27 cellular contexts compared by ENCODE assay signal in the genomic region with DNA sequence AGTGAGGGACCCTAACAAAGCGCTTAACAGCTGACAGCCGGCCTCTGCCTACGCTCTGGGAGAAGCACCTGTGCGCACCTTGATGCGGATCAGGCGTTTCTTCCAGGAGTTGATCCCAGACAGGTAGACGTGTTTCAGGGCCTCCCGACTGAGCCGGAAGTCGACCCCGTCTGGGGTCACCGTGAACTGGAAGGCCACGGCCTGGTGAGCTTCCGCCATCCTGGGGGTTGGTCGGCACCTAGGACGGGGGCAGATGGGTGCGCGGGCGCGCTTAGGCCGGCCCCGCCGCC. TPM values are rescaled to one million over a fixed set of nuclear protein-coding genes. Genes with fewer than 3 reads are reported as not detected.
DNase-seq lines count a peak whose midpoint lies in the region; ATAC-seq, FAIRE-seq and TF ChIP-seq lines count a peak whose summit lies in the region.
"Had no signal": no experiment of that assay in that cellular context is flagged by ENCODE, and none has a peak within 500 bp of the region (broad histone marks: within the 10 kb centered on the region; RNA-seq: fewer than 3 reads in every experiment).

No MANE protein-coding gene starts in this region.

- H3K27me3 Mint-ChIP-seq in activated naive CD4-positive, alpha-beta T cell treated with anti-CD3 and anti-CD28 coated beads, Interleukin-2, amount 10 ng/mL, durations not matched to agents 7 days and 5 days, result no peaks in the 10 kb centered on the region
- no peaks in the 10 kb centered on the region for H3K27me3 Mint-ChIP-seq in CD8-positive, alpha-beta T cell (ENCODE audit: low read depth)
- H3K27me3 Mint-ChIP-seq: progenitor cell of endocrine pancreas had no signal

- H3K4me1 Mint-ChIP-seq in activated naive CD4-positive, alpha-beta T cell treated with anti-CD3 and anti-CD28 coated beads, Interleukin-2, amount 10 ng/mL, durations not matched to agents 7 days and 5 days, result peaks cover 39% of the 10 kb centered on the region
- peaks cover 25% of the 10 kb centered on the region for H3K4me1 Mint-ChIP-seq in CD8-positive, alpha-beta T cell (ENCODE audit: low read depth)
- H3K4me1 Mint-ChIP-seq: neural progenitor cell had no signal

- H3K9me3 ChIP-seq in CD8-positive, alpha-beta T cell (ENCODE audit: low read length), result no peaks in the 10 kb centered on the region
- H3K9me3 ChIP-seq in adipocyte (ENCODE audit: control insufficient read depth, low read length), result no peaks in the 10 kb centered on the region
- H3K9me3 ChIP-seq: BE2C, transverse colon had no signal

- DNase-seq in activated naive CD4-positive, alpha-beta T cell treated with anti-CD3 and anti-CD28 coated beads, Interleukin-2, amount 10 ng/mL, durations not matched to agents 7 days and 5 days, result no peak
- no peak for DNase-seq in activated naive CD4-positive, alpha-beta T cell treated with Interleukin-2 at 50 U/mL for 16 hours
- DNase-seq in CD8-positive, alpha-beta T cell, result no peak
- no peak for DNase-seq in adipocyte (ENCODE audit: low read depth)
- peak; percentile 66 for DNase-seq in posterior vena cava (ENCODE audit: low spot score)
- DNase-seq in GM12891 (ENCODE audit: insufficient read length, low spot score), result no peak
- DNase-seq in KBM-7, result no peak
- DNase-seq: activated CD4-positive, CD25-positive, alpha-beta regulatory T cell treated with anti-CD3 and anti-CD28 coated beads, Interleukin-2, amount 50 U/mL, for 72 hours; activated T-cell treated with anti-CD3 and anti-CD28 coated beads, Interleukin-2, amount 50 U/mL, for 4 hours; BE2C; COR-L47; DMS79 treated with DMSO at 0.1 percent for 48 hours; effector CD8-positive, alpha-beta T cell; HCEC 1CT; kidney glomerular epithelial cell; mammary epithelial cell; NCI-H1092 treated with DMSO at 0.1 percent for 48 hours; NCI-H187 treated with DMSO at 0.1 percent for 48 hours; NCI-H526; transverse colon had no signal

- POLR2A ChIA-PET in CD8-positive, alpha-beta T cell (lab: Charles Lee), result interaction anchor here (1.3 to 1.4 kb wide), 3 partner anchors 13 to 39 kb away, joined by 3 to 7 read pairs (median 4); no protein-coding TSS in a partner anchor

- intact Hi-C loops in CD8-positive, alpha-beta T cell (cut with DNase I, micrococcal nuclease), result no loop called here
- intact Hi-C loops in posterior vena cava (cut with DNase I), result no loop called here

- H3K27me3 ChIP-seq in CD8-positive, alpha-beta T cell (ENCODE audit: insufficient read depth, low read length), result no peaks in the 10 kb centered on the region
- H3K27me3 ChIP-seq in adipocyte (replicated peaks; ENCODE audit: control insufficient read depth, insufficient read depth, low read length), result no peaks in the 10 kb centered on the region
- H3K27me3 ChIP-seq: BE2C, neural progenitor cell, transverse colon had no signal

- peaks cover 3% of the 10 kb centered on the region for H3K36me3 ChIP-seq in CD8-positive, alpha-beta T cell (ENCODE audit: insufficient read depth, low read length)
- no peaks in the 10 kb centered on the region for H3K36me3 ChIP-seq in adipocyte (ENCODE audit: control insufficient read depth, insufficient read depth, low read length, severe bottlenecking)
- H3K36me3 ChIP-seq: neural progenitor cell, transverse colon had no signal

- no peak overlapping the region for H3K4me3 ChIP-seq in CD8-positive, alpha-beta T cell (ENCODE audit: low read depth, low read length)
- H3K4me3 ChIP-seq in adipocyte (ENCODE audit: low read length), result peak overlapping the region; percentile 8
- H3K4me3 ChIP-seq: neural progenitor cell had no signal

- FAIRE-seq in GM12891 (lab: Jason Lieb, UNC), result no peak
- FAIRE-seq: bronchial epithelial cell, colon had no signal

- CTCF ChIA-PET in activated naive CD4-positive, alpha-beta T cell treated with anti-CD3 and anti-CD28 coated beads, Interleukin-2, amount 10 ng/mL, durations not matched to agents 7 days and 5 days (lab: Charles Lee), result interaction anchor here (2.0 to 3.5 kb wide), 2 partner anchors 15 to 43 kb away, joined by 6 to 10 read pairs; a partner anchor contains a TSS
- CTCF ChIA-PET in CD8-positive, alpha-beta T cell (lab: Charles Lee), result interaction anchor here (0.9 to 4.7 kb wide), 3 partner anchors 13 to 30 kb away, joined by 3 to 25 read pairs (median 3); a partner anchor contains a TSS

- peaks cover 16% of the 10 kb centered on the region for H3K4me1 ChIP-seq in CD8-positive, alpha-beta T cell (ENCODE audit: insufficient read depth, low read length)
- H3K4me1 ChIP-seq in adipocyte (ENCODE audit: control insufficient read depth, insufficient read depth, low read length), result peaks cover 30% of the 10 kb centered on the region
- H3K4me1 ChIP-seq: BE2C, neural progenitor cell had no signal

- ATAC-seq in CD8-positive, alpha-beta T cell, result no peak
- ATAC-seq in HG02798 (IDR thresholded peaks at IDR 0.05; ENCODE audit: poor library complexity, unreplicated experiment), result no peak
- ATAC-seq: activated T-cell treated with anti-CD3 and anti-CD28 coated beads, Interleukin-2, amount 50 U/mL, for 4 hours had no signal

- H3K27ac ChIP-seq in CD8-positive, alpha-beta T cell (ENCODE audit: low read depth, low read length), result no peak overlapping the region
- H3K27ac ChIP-seq: neural progenitor cell, transverse colon had no signal

- H3K27ac Mint-ChIP-seq in activated naive CD4-positive, alpha-beta T cell treated with anti-CD3 and anti-CD28 coated beads, Interleukin-2, amount 10 ng/mL, durations not matched to agents 7 days and 5 days, result peak overlapping the region; percentile 76
- no peak overlapping the region for H3K27ac Mint-ChIP-seq in CD8-positive, alpha-beta T cell
- H3K27ac Mint-ChIP-seq: neural progenitor cell, progenitor cell of endocrine pancreas had no signal

- no peak for TF ChIP-seq CTCF in CD8-positive, alpha-beta T cell (IDR thresholded peaks at IDR 0.05)

- no peak overlapping the region for H3K9ac ChIP-seq in adipocyte (ENCODE audit: low read length)
- H3K9ac ChIP-seq: neural progenitor cell had no signal

- H3K9me3 Mint-ChIP-seq in activated naive CD4-positive, alpha-beta T cell treated with anti-CD3 and anti-CD28 coated beads, Interleukin-2, amount 10 ng/mL, durations not matched to agents 7 days and 5 days, result no peaks in the 10 kb centered on the region
- H3K9me3 Mint-ChIP-seq in CD8-positive, alpha-beta T cell, result no peaks in the 10 kb centered on the region
- H3K9me3 Mint-ChIP-seq: activated T-cell treated with anti-CD3 and anti-CD28 coated beads, Interleukin-2, amount 50 U/mL, for 4 hours; neural progenitor cell had no signal

- peaks cover 25% of the 10 kb centered on the region for H3K36me3 Mint-ChIP-seq in activated naive CD4-positive, alpha-beta T cell treated with anti-CD3 and anti-CD28 coated beads, Interleukin-2, amount 10 ng/mL, durations not matched to agents 7 days and 5 days
- H3K36me3 Mint-ChIP-seq in CD8-positive, alpha-beta T cell, result peaks cover 28% of the 10 kb centered on the region

- in situ Hi-C loops in KBM-7 (cut with MboI; ENCODE audit: low pct_unique_long_range_greater_than_20kb, low sequenced_read_pairs), result no loop called here

- H3K4me3 Mint-ChIP-seq in activated naive CD4-positive, alpha-beta T cell treated with anti-CD3 and anti-CD28 coated beads, Interleukin-2, amount 10 ng/mL, durations not matched to agents 7 days and 5 days, result peak overlapping the region; percentile 44
- H3K4me3 Mint-ChIP-seq in CD8-positive, alpha-beta T cell, result peak overlapping the region; percentile 57
- H3K4me3 Mint-ChIP-seq: activated T-cell treated with anti-CD3 and anti-CD28 coated beads, Interleukin-2, amount 50 U/mL, for 4 hours; neural progenitor cell had no signal

- no peak for TF ChIP-seq POLR2A in GM12891 (IDR thresholded peaks at IDR 0.05; ENCODE audit: low read depth, low read length)

TF ChIP-seq in GM12891, 5 proteins besides CTCF, POLR2A, EP300 and RAD21:
- TF ChIP-seq PAX5 (IDR thresholded peaks at IDR 0.05; ENCODE audit: insufficient read depth, low read length, severe bottlenecking), result no peak
- TF ChIP-seq TAF1 (IDR thresholded peaks at IDR 0.05; ENCODE audit: low read depth, low read length), result no peak
- TF ChIP-seq POU2F2 (IDR thresholded peaks at IDR 0.05; ENCODE audit: low read depth, low read length), result no peak
- no peak for TF ChIP-seq SPI1 (IDR thresholded peaks at IDR 0.05; ENCODE audit: low read depth, low read length)
- no peak for TF ChIP-seq POLR2AphosphoS5 (IDR thresholded peaks at IDR 0.05; ENCODE audit: low read depth, low read length)

RNA-seq across cellular contexts. Expression of a gene that starts 0.6 kb away (rescaled TPM):
- 10 to 100 TPM; 42.4 to 46.0 TPM for total RNA-seq in CD8-positive, alpha-beta T cell
- total RNA-seq in posterior vena cava, result 1 to 10 TPM; 6.0 to 8.1 TPM
- 49.4 TPM for polyA plus RNA-seq in GM12891 (2012; ENCODE audit: low read depth, missing spikeins)

RNA-seq across cellular contexts. Expression of a gene that starts 5.0 kb away (rescaled TPM):
- total RNA-seq in CD8-positive, alpha-beta T cell, result 100 to 1,000 TPM; 112 to 115 TPM
- 10 to 100 TPM; 30.1 to 31.6 TPM for total RNA-seq in posterior vena cava
- polyA plus RNA-seq in GM12891 (2012; ENCODE audit: low read depth, missing spikeins), result 41.3 TPM

RNA-seq across cellular contexts. Expression of a gene that starts 14.9 kb away (rescaled TPM):
- not detected for total RNA-seq in CD8-positive, alpha-beta T cell
- total RNA-seq in posterior vena cava, result not detected
- 1.9 TPM for polyA plus RNA-seq in GM12891 (2012; ENCODE audit: low read depth, missing spikeins)
- total RNA-seq: activated T-cell treated with anti-CD3 and anti-CD28 coated beads, Interleukin-2, amount 50 U/mL, for 4 hours; M059J; mammary epithelial cell; progenitor cell of endocrine pancreas; transverse colon had no signal

RNA-seq across cellular contexts. Expression of a gene that starts 23.0 kb away (rescaled TPM):
- under 1 TPM; 0.16 to 0.42 TPM for total RNA-seq in CD8-positive, alpha-beta T cell
- under 1 TPM; 0.24 to 0.56 TPM for total RNA-seq in posterior vena cava
- 0.08 TPM for polyA plus RNA-seq in GM12891 (2012; ENCODE audit: low read depth, missing spikeins)

RNA-seq across cellular contexts. Expression of a gene that starts 31.9 kb away (rescaled TPM):
- total RNA-seq in CD8-positive, alpha-beta T cell, result 1 to 10 TPM; 2.1 to 2.3 TPM
- under 1 TPM; 0.14 to 0.28 TPM for total RNA-seq in posterior vena cava
- 2.6 TPM for polyA plus RNA-seq in GM12891 (2012; ENCODE audit: low read depth, missing spikeins)
- total RNA-seq: epithelial cell of proximal tubule, progenitor cell of endocrine pancreas had no signal

Comparison
In these comparisons a context has a peak if more than half of its experiments do, and no peak if none do; other contexts are left out.
1. RNA of a gene that starts 0.6 kb away (total RNA-seq): 42.4 to 46.0 TPM in CD8-positive, alpha-beta T cell; 6.0 to 8.1 TPM in posterior vena cava; every median in the first group is over 4 times any median in the second.